Comparison of ENCODE assay signal across 8 cellular contexts in the genomic region with DNA sequence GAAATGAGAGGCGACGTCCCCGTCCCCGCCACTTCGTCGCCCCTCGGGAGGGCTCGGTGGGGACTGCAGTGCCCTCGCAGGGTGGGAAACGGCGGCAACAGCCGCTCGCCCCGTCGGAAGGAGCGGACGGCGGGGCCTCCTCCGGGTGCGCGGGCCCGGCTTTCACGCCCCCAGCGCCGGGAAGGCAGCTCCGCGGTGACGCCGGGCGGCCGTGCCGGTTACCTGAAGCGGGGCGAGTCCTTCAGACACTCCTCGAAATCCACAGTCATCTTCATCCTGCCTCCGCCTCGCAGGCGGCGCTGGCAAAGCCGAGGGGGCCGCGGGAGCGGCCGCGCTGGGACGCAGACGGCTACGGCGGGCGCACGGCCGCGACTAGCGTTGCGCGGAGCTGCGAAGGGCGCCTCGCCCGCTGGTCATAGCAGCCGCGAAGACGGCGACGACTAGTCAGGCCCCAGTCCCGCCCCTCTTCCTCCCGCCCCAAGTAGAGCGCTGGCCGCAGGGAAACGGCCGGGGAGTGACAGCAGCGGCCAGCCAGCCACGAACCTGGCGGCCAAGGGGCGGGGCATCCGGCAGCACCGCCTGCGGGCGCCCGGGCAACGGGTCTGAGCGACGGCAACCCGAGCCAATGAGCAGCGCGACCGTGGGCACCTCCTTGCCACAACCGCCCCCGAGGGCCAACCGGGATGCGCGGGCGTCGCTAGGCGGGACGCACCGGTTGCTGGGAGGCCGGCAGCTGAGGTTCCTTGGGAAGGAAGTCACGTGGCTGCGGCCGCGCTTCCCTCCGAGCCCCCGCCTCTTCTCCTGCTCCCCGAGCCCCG. TPM values are rescaled to one million over a fixed set of nuclear protein-coding genes. Genes with fewer than 3 reads are reported as not detected.
A peak's percentile ranks its signal among the peaks of the same experiment; 100 is the strongest.
DNase-seq lines count a peak whose midpoint lies in the region; ATAC-seq, FAIRE-seq and TF ChIP-seq lines count a peak whose summit lies in the region.

A gene with protein sequence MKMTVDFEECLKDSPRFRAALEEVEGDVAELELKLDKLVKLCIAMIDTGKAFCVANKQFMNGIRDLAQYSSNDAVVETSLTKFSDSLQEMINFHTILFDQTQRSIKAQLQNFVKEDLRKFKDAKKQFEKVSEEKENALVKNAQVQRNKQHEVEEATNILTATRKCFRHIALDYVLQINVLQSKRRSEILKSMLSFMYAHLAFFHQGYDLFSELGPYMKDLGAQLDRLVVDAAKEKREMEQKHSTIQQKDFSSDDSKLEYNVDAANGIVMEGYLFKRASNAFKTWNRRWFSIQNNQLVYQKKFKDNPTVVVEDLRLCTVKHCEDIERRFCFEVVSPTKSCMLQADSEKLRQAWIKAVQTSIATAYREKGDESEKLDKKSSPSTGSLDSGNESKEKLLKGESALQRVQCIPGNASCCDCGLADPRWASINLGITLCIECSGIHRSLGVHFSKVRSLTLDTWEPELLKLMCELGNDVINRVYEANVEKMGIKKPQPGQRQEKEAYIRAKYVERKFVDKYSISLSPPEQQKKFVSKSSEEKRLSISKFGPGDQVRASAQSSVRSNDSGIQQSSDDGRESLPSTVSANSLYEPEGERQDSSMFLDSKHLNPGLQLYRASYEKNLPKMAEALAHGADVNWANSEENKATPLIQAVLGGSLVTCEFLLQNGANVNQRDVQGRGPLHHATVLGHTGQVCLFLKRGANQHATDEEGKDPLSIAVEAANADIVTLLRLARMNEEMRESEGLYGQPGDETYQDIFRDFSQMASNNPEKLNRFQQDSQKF (minus strand): TSS at position 448 of the 818 bp plus-strand sequence. CDS start 173 bp downstream, at position 275.

- TF ChIP-seq POLR2A in GM19099 (IDR thresholded peaks at IDR 0.05; ENCODE audit: extremely low read depth, insufficient read length, low read depth), result peak; percentile 92

- FAIRE-seq in kidney (lab: Jason Lieb, UNC), result peak; percentile 19

- peak within 1 kb of the TSS; percentile 83 to 86 for H3K9ac ChIP-seq in kidney (ENCODE audit: low read length in 2 of 2)

- DNase-seq in AG20443 (ENCODE audit: low spot score) (peak; percentile 100), NCI-H510A (lab: John Stamatoyannopoulos, UW) (peak; percentile 99), cerebellum (ENCODE audit: low spot score) (peak; percentile 100), kidney (peak; percentile 100)
- DNase-seq in activated CD4-positive, alpha-beta T cell treated with anti-CD3 and anti-CD28 coated beads for 1 hour, result peak; percentile 98
- DNase-seq in stimulated activated CD4-positive, alpha-beta T cell treated with anti-CD3 and anti-CD28 coated beads, Interleukin-15, amount 100 ng/mL, for 24 hours, result peak; percentile 99

- peak within 1 kb of the TSS; percentile 54 to 75 for H3K4me3 ChIP-seq in kidney (ENCODE audit: low read length in 2 of 2)

- H3K4me1 ChIP-seq in kidney (ENCODE audit: control insufficient read depth in 1 of 2, insufficient read depth in 1 of 2, low read depth in 1 of 2, low read length in 2 of 2), result peaks cover 6 to 15% of the 10 kb centered on the region in 2 donors

- H3K9me3 ChIP-seq in kidney (ENCODE audit: control insufficient read depth in 1 of 2, low read length in 2 of 2), result no peaks in the 10 kb centered on the region

- no peak for TF ChIP-seq CTCF in kidney (IDR thresholded peaks at IDR 0.05; ENCODE audit: borderline replicate concordance, extremely low read depth, insufficient read depth)

- no peaks in the 10 kb centered on the region for H3K36me3 ChIP-seq in kidney (ENCODE audit: control insufficient read depth in 1 of 2, insufficient read depth in 2 of 2, low read length in 2 of 2)

- peak within 1 kb of the TSS; percentile 76 to 92 for H3K27ac ChIP-seq in kidney (ENCODE audit: low read depth in 2 of 2, low read length in 2 of 2)

- intact Hi-C loops in kidney (cut with DNase I), result no loop called here

- peak; percentile 93 for ATAC-seq in HG03432 (IDR thresholded peaks at IDR 0.05; ENCODE audit: unreplicated experiment)

RNA-seq across cellular contexts. Expression of the gene that starts here (rescaled TPM):
- total RNA-seq in cerebellum (171 TPM), kidney (50.1 TPM)
- 4.6 TPM for polyA plus RNA-seq in kidney (ENCODE audit: insufficient read depth, low read depth, low replicate concordance)

Comparison
In these comparisons a context has a peak if more than half of its experiments do, and no peak if none do; other contexts are left out.
1. Peak in every context shown above with its lines: DNase-seq, ATAC-seq, H3K4me3 ChIP-seq and H3K27ac ChIP-seq.